ENCODE assay signal across 7 cellular contexts in the genomic region with DNA sequence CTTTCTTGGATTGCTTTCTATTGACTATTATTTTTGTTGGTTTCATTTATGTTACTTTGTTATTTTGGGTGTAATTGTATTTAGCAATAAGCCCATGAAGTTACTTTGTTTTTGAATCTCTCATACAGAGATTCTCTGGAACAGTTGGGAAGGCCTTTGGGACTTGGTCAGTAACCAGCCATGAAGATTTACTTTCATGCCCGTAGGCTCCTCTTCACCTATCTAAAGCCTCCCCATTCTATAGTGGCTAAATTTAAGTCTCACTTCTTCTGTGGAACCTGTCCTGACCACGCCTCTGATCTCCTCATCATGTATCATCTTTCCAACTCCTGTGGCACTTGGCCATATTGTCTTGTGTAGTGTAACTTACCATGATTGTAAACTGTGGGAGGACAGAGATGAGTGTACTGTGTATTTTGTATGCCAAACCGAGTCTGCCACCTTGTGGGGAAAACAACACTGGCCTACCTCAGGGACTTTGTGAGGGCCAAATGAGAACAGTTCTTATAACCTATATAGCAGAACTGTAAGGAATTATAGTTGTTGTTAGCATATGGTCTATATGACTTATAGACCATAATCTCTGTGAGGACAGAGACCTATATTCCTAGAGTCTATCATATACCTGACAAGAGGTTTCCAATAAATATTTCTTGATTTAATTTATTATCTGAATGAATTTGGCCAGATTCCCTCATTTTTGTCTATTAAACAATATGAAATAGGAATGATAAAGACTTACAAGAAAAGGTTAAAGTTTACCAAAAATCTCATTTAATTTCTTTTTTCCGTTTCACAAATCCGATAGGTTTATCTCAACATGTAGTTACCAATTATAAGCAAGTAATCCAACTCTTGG.
DNase-seq lines count a peak whose midpoint lies in the region; ATAC-seq and TF ChIP-seq lines count a peak whose summit lies in the region.

No MANE protein-coding gene starts in this region.

- TF ChIP-seq CTCF in GM12872 (IDR thresholded peaks at IDR 0.05; ENCODE audit: insufficient read depth, low read depth, low read length), result peak; percentile 74

- peak; percentile 57 for ATAC-seq in HG03159 (IDR thresholded peaks at IDR 0.05; ENCODE audit: unreplicated experiment)

- DNase-seq in NCI-H524 (lab: John Stamatoyannopoulos, UW), result peak; percentile 68 to 90
- peak; percentile 73 for DNase-seq in activated CD4-positive, alpha-beta T cell treated with anti-CD3 and anti-CD28 coated beads for 48 hours
- DNase-seq in effector CD4-positive, alpha-beta T cell, result peak; percentile 25
- peak; percentile 87 for DNase-seq in medulla oblongata (ENCODE audit: extremely low spot score)
- DNase-seq in stimulated activated CD8-positive, alpha-beta memory T cell treated with anti-CD3 and anti-CD28 coated beads, Interleukin-4, amount 100 ng/mL, for 24 hours (ENCODE audit: low read depth), result peak; percentile 17

Comparison
In these comparisons a context has a peak if more than half of its experiments do, and no peak if none do; other contexts are left out.
1. Peak in every context shown above with its lines: DNase-seq and ATAC-seq.
2. DNase-seq: peak in every context shown above with its lines; median percentile 87 in medulla oblongata; 79 in NCI-H524; 73 in activated CD4-positive, alpha-beta T cell treated with anti-CD3 and anti-CD28 coated beads for 48 hours; 25 in effector CD4-positive, alpha-beta T cell; 17 in stimulated activated CD8-positive, alpha-beta memory T cell treated with anti-CD3 and anti-CD28 coated beads, Interleukin-4, amount 100 ng/mL, for 24 hours.